In genomic region chr12:123141615-123142517, GRCh38 we compare ENCODE assay signal across 8 cellular contexts. TPM values are rescaled to one million over a fixed set of nuclear protein-coding genes. Genes with fewer than 3 reads are reported as not detected.
DNase-seq lines count a peak whose midpoint lies in the region; ATAC-seq, FAIRE-seq and TF ChIP-seq lines count a peak whose summit lies in the region.

No MANE protein-coding gene starts in this region.

- peak overlapping the region in 1 of 2 donors; percentile 7 for H3K4me3 ChIP-seq in kidney (ENCODE audit: low read length in 2 of 2)

- no peak for FAIRE-seq in kidney (lab: Jason Lieb, UNC)

- no peaks in the 10 kb centered on the region for H3K36me3 ChIP-seq in kidney (ENCODE audit: control insufficient read depth in 1 of 2, insufficient read depth in 2 of 2, low read length in 2 of 2)

- peak overlapping the region in 1 of 2 donors; percentile 43 for H3K9ac ChIP-seq in kidney (ENCODE audit: low read length in 2 of 2)

- no peaks in the 10 kb centered on the region for H3K9me3 ChIP-seq in kidney (ENCODE audit: control insufficient read depth in 1 of 2, low read length in 2 of 2)

- intact Hi-C loops in kidney (cut with DNase I) = no loop called here

- peak overlapping the region; percentile 80 to 89 for H3K27ac ChIP-seq in kidney (ENCODE audit: low read depth in 2 of 2, low read length in 2 of 2)

- no peak for ATAC-seq in HG03196 (IDR thresholded peaks at IDR 0.05; ENCODE audit: unreplicated experiment)

- peaks cover 32 to 45% of the 10 kb centered on the region in 2 donors for H3K4me1 ChIP-seq in kidney (ENCODE audit: control insufficient read depth in 1 of 2, insufficient read depth in 1 of 2, low read depth in 1 of 2, low read length in 2 of 2)

- DNase-seq in HT-29 (ENCODE audit: low spot score) = peak; percentile 27
- peak; percentile 56 for DNase-seq in amniotic stem cell (lab: John Stamatoyannopoulos, UW)
- peak; percentile 92 for DNase-seq in kidney
- DNase-seq in stromal cell of bone marrow (ENCODE audit: low read depth) = peak; percentile 69
- DNase-seq in effector CD8-positive, alpha-beta T cell (lab: John Stamatoyannopoulos, UW) = no peak
- no peak for DNase-seq in activated CD4-positive, alpha-beta T cell treated with anti-CD3 and anti-CD28 coated beads for 48 hours
- DNase-seq in NK-92 treated with Interleukin-12 subunit alpha and Interleukin-12 subunit beta, amount 100 ng/mL, for 24 hours (lab: John Stamatoyannopoulos, UW) = no peak

- no peak for TF ChIP-seq CTCF in kidney (IDR thresholded peaks at IDR 0.05; ENCODE audit: borderline replicate concordance, extremely low read depth, insufficient read depth)

RNA-seq across cellular contexts. Expression of gene PITPNM2, which starts 9.0 kb away (rescaled TPM):
- 0.99 and 1.6 TPM in 2 replicates for total RNA-seq in HT-29 (2014; rRNA removed; shearing (Covaris generic))
- total RNA-seq in kidney = 41.7 TPM
- 5.7 TPM for polyA plus RNA-seq in kidney (ENCODE audit: insufficient read depth, low read depth, low replicate concordance)

Comparison
In these comparisons a context has a peak if more than half of its experiments do, and no peak if none do; other contexts are left out.
1. DNase-seq: peak in HT-29 (single experiment), amniotic stem cell (single experiment), kidney (single experiment) and stromal cell of bone marrow (single experiment); none in effector CD8-positive, alpha-beta T cell (single experiment), activated CD4-positive, alpha-beta T cell treated with anti-CD3 and anti-CD28 coated beads for 48 hours (single experiment) and NK-92 treated with Interleukin-12 subunit alpha and Interleukin-12 subunit beta, amount 100 ng/mL, for 24 hours (single experiment).
2. RNA of gene PITPNM2, which starts 9.0 kb away (total RNA-seq): 41.7 TPM in kidney (single experiment); 0.99 to 1.6 TPM in HT-29; every median in the first group is over 10 times any median in the second.